15 cellular contexts compared by ENCODE assay signal in genomic region chr2:6885968-6886367, GRCh38. TPM values are rescaled to one million over a fixed set of nuclear protein-coding genes. Genes with fewer than 3 reads are reported as not detected.
"Had no signal": no experiment of that assay in that cellular context is flagged by ENCODE, and none has a peak within 500 bp of the region (broad histone marks: within the 10 kb centered on the region; RNA-seq: fewer than 3 reads in every experiment).

No MANE protein-coding gene starts in this region.

- H3K79me2 ChIP-seq: parathyroid adenoma had no signal

- H2AFZ ChIP-seq: neural progenitor cell, parathyroid adenoma had no signal

- H3K27me3 ChIP-seq: colonic mucosa, neural progenitor cell, stomach, thyroid gland, vagina had no signal

- H3K36me3 ChIP-seq: colonic mucosa, neural progenitor cell, stomach, thyroid gland, vagina had no signal

- H3K27ac ChIP-seq: colonic mucosa, neural progenitor cell, parathyroid adenoma, stomach, thyroid gland, vagina had no signal

- H3K9me3 ChIP-seq: colonic mucosa, stomach, thyroid gland, vagina had no signal

- DNase-seq: colonic mucosa; dermis blood vessel endothelial cell; effector memory CD4-positive, alpha-beta T cell; kidney; stimulated activated CD4-positive, alpha-beta T cell treated with anti-CD3 and anti-CD28 coated beads, Interleukin-12 subunit alpha, Interleukin-12 subunit beta, amount 100 ng/mL, for 4 hours; stimulated activated CD4-positive, alpha-beta T cell treated with anti-CD3 and anti-CD28 coated beads, Interleukin-1b, Interleukin-23, amount 100 ng/mL, for 48 hours; stimulated activated CD4-positive, alpha-beta T cell treated with anti-CD3 and anti-CD28 coated beads, Interleukin-4, amount 100 ng/mL, for 1 hour; stimulated activated naive CD4-positive, alpha-beta T cell treated with Interleukin-2 at 50 U/mL for 16 hours; stomach; thyroid gland had no signal

- H3K9ac ChIP-seq: neural progenitor cell, parathyroid adenoma had no signal

- H3K4me3 ChIP-seq: colonic mucosa, lung, neural progenitor cell, smooth muscle cell, stomach, thyroid gland, vagina had no signal

- H3K4me2 ChIP-seq: neural progenitor cell, smooth muscle cell had no signal

RNA-seq across cellular contexts. Expression of gene RSAD2, which starts 8.4 kb away (rescaled TPM):
- polyA plus RNA-seq: smooth muscle cell had no signal
